Comparison of ENCODE assay signal across 8 cellular contexts in the genomic region with DNA sequence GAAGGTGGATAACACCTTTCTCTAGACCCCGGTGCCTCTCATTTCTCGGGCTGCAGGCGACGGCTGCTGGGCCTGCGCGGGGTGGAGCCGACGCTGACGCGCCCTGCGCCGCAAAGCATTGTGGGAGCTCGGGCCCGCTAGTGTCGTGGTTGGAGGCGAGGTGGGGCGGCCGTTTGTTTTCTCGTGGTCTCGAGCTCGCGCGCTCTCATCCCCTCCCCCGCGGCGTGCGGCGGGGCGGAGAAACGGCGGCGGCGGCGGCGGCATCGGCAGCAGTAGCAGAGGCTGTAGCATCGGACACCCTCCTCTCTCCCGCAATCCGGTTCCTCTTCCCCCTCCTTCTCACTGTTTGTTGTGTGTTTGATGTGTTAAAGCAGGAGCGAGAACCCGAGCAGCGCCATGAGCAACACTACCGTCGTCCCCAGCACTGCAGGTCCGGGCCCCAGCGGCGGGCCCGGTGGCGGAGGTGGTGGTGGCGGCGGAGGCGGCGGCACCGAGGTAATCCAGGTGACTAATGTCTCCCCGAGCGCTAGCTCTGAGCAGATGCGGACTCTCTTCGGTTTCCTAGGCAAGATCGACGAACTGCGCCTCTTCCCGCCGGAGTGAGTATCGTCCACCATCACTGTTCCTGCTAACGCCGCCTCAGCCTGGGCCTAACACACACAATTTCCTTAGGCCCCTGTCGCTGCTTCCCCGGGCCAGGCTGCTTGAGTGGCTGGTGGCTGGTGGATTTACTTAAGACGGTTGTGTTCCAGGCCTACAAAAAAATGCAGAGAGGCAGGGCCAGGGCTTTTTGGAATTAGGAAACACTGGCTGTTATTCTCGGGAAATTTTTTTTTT. TPM values are rescaled to one million over a fixed set of nuclear protein-coding genes. Genes with fewer than 3 reads are reported as not detected.
DNase-seq lines count a peak whose midpoint lies in the region; ATAC-seq and TF ChIP-seq lines count a peak whose summit lies in the region.

A gene with protein sequence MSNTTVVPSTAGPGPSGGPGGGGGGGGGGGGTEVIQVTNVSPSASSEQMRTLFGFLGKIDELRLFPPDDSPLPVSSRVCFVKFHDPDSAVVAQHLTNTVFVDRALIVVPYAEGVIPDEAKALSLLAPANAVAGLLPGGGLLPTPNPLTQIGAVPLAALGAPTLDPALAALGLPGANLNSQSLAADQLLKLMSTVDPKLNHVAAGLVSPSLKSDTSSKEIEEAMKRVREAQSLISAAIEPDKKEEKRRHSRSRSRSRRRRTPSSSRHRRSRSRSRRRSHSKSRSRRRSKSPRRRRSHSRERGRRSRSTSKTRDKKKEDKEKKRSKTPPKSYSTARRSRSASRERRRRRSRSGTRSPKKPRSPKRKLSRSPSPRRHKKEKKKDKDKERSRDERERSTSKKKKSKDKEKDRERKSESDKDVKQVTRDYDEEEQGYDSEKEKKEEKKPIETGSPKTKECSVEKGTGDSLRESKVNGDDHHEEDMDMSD (plus strand): TSS at position 140 of the 837 bp plus-strand sequence. CDS start 257 bp downstream, at position 397.

- peak within 1 kb of the TSS; percentile 72 to 98 (median 94) for H3K27ac ChIP-seq in dorsolateral prefrontal cortex
- H3K27ac ChIP-seq in right lobe of liver: peak within 1 kb of the TSS; percentile 82 to 96 (median 91)

- no peaks in the 10 kb centered on the region for H3K9me3 ChIP-seq in right lobe of liver

- intact Hi-C loops in CD14-positive monocyte (cut with micrococcal nuclease) (no loop called here), dorsolateral prefrontal cortex (cut with DNase I) (loop anchor here (1.0 to 10.0 kb wide), 5 partner anchors 16 to 191 kb away; a partner anchor contains a TSS), right lobe of liver (cut with DNase I) (no loop called here)

- H3K27me3 Mint-ChIP-seq in CD14-positive monocyte (ENCODE audit: low read depth in 3 of 3): no peaks in the 10 kb centered on the region

- no peaks in the 10 kb centered on the region for H3K9me3 Mint-ChIP-seq in CD14-positive monocyte

- H3K36me3 ChIP-seq in right lobe of liver: peaks cover 0 to 18% (median 0%) of the 10 kb centered on the region in 4 donors

- peaks cover 28% of the 10 kb centered on the region for H3K4me1 Mint-ChIP-seq in CD14-positive monocyte

- peak within 1 kb of the TSS; percentile 91 to 97 (median 96) for H3K27ac Mint-ChIP-seq in CD14-positive monocyte

- peaks cover 27 to 37% of the 10 kb centered on the region in 2 donors for H3K36me3 Mint-ChIP-seq in CD14-positive monocyte

- peak; percentile 82 for TF ChIP-seq POLR2A in right lobe of liver (IDR thresholded peaks at IDR 0.05)

- H3K4me3 ChIP-seq in dorsolateral prefrontal cortex (peak within 1 kb of the TSS; percentile 57 to 93 (median 81)), right lobe of liver (peak within 1 kb of the TSS; percentile 67 to 76 (median 72))

- peak within 1 kb of the TSS; percentile 83 to 90 for H3K4me3 Mint-ChIP-seq in CD14-positive monocyte

- DNase-seq in CD14-positive monocyte (ENCODE audit: low spot score): peak; percentile 91
- DNase-seq in NCI-H748 treated with DMSO at 0.1 percent for 48 hours (lab: John Stamatoyannopoulos, UW): peak; percentile 93
- DNase-seq in activated CD4-positive, alpha-beta T cell treated with anti-CD3 and anti-CD28 coated beads, Interleukin-2, amount 50 U/mL, for 48 hours: peak; percentile 98
- DNase-seq in dorsolateral prefrontal cortex: peak; percentile 91 to 97 (median 94)
- peak; percentile 96 to 97 (median 97) for DNase-seq in right lobe of liver
- peak; percentile 95 to 98 for DNase-seq in stimulated activated CD4-positive, alpha-beta T cell treated with anti-CD3 and anti-CD28 coated beads, Interleukin-4, amount 100 ng/mL, for 4 hours

- H3K4me1 ChIP-seq in right lobe of liver: peaks cover 0 to 10% (median 3%) of the 10 kb centered on the region in 4 donors

- WGBS in right lobe of liver (ENCODE audit: insufficient coverage, low coverage, low lambda C conversion rate, missing lambda C conversion rate): under 1% methylated on average over 23 of the region's 70 CpGs

- ATAC-seq in GM19372 (IDR thresholded peaks at IDR 0.05; ENCODE audit: low read depth, unreplicated experiment) (peak; percentile 97), HG03558 (IDR thresholded peaks at IDR 0.05; ENCODE audit: extremely low read depth, unreplicated experiment) (peak; percentile 86), right lobe of liver (peak; percentile 99 to 100 (median 100))

- TF ChIP-seq CTCF in CD14-positive monocyte (IDR thresholded peaks at IDR 0.05): no peak
- TF ChIP-seq CTCF in dorsolateral prefrontal cortex (IDR thresholded peaks at IDR 0.05 in 54 of 56, conservative IDR thresholded peaks at IDR 0.05 in 2 of 56; ENCODE audit: low read depth in 1 of 56, partially characterized antibody in 56 of 56): peak in 39 of 56 donors; percentile 1 to 60 (median 24)
- TF ChIP-seq CTCF in right lobe of liver (IDR thresholded peaks at IDR 0.05): peak in 2 of 4 donors; percentile 7 to 16

- no peaks in the 10 kb centered on the region for H3K27me3 ChIP-seq in dorsolateral prefrontal cortex
- H3K27me3 ChIP-seq in right lobe of liver: no peaks in the 10 kb centered on the region

RNA-seq across cellular contexts. Expression of the gene that starts here (rescaled TPM):
- 10 to 100 TPM; 60.0 to 66.5 TPM for polyA plus RNA-seq in CD14-positive monocyte
- 100 to 1,000 TPM; 105 to 267 (median 193) TPM for total RNA-seq in dorsolateral prefrontal cortex
- total RNA-seq in right lobe of liver: 10 to 100 TPM; 49.6 to 90.7 (median 62.8) TPM

Comparison
In these comparisons a context has a peak if more than half of its experiments do, and no peak if none do; other contexts are left out.
1. Peak in every context shown above with its lines: DNase-seq, ATAC-seq, H3K4me3 ChIP-seq and H3K27ac ChIP-seq.
2. intact Hi-C loops: an anchor here in dorsolateral prefrontal cortex (1.0 to 10.0 kb wide); none called in CD14-positive monocyte and right lobe of liver.